ENCODE assay signal across 7 cellular contexts in genomic region chr1:156601122-156601830, GRCh38. TPM values are rescaled to one million over a fixed set of nuclear protein-coding genes. Genes with fewer than 3 reads are reported as not detected.
A peak's percentile ranks its signal among the peaks of the same experiment; 100 is the strongest.
DNase-seq lines count a peak whose midpoint lies in the region; ATAC-seq lines count a peak whose summit lies in the region.

TSS of gene GPATCH4 (minus strand) at chr1:156601479.

- POLR2A ChIA-PET in activated CD8-positive, alpha-beta memory T cell treated with anti-CD3 and anti-CD28 coated beads for 36 hours (lab: Charles Lee) = interaction anchor here (0.6 to 3.0 kb wide), 3 partner anchors 9 to 144 kb away, joined by 4 to 23 read pairs (median 6); partner anchors contain the start of genes ISG20L2, METTL25B and NAXE

- CTCF ChIA-PET in activated CD8-positive, alpha-beta memory T cell treated with anti-CD3 and anti-CD28 coated beads for 36 hours (lab: Charles Lee) = interaction anchor here (0.6 to 4.1 kb wide), 10 partner anchors 9 to 215 kb away, joined by 3 to 17 read pairs (median 4); partner anchors contain the start of gene NAXE

- H3K4me1 Mint-ChIP-seq in effector memory CD8-positive, alpha-beta T cell (ENCODE audit: low read depth in 2 of 2) = peaks cover 20 to 25% of the 10 kb centered on the region in 2 donors
- H3K4me1 Mint-ChIP-seq in memory B cell = peaks cover 13% of the 10 kb centered on the region

- H3K4me3 Mint-ChIP-seq in effector memory CD8-positive, alpha-beta T cell = peak within 1 kb of the TSS; percentile 89 to 92
- peak within 1 kb of the TSS; percentile 99 for H3K4me3 Mint-ChIP-seq in memory B cell

- no peaks in the 10 kb centered on the region for H3K9me3 Mint-ChIP-seq in effector memory CD8-positive, alpha-beta T cell
- H3K9me3 Mint-ChIP-seq in memory B cell = no peaks in the 10 kb centered on the region

- ATAC-seq in GM18502 (IDR thresholded peaks at IDR 0.05; ENCODE audit: poor library complexity, unreplicated experiment) = peak; percentile 71
- ATAC-seq in effector memory CD8-positive, alpha-beta T cell (replicated peaks) = peak; percentile 80
- peak; percentile 72 for ATAC-seq in memory B cell (ENCODE audit: low read depth)

- peaks cover 11% of the 10 kb centered on the region for H3K36me3 Mint-ChIP-seq in effector memory CD8-positive, alpha-beta T cell (ENCODE audit: insufficient read depth)
- peaks cover 14% of the 10 kb centered on the region for H3K36me3 Mint-ChIP-seq in memory B cell

- DNase-seq in HS-5 (ENCODE audit: low read depth) (peak; percentile 78), memory B cell (ENCODE audit: low spot score in 2 of 2) (peak; percentile 66 to 69)
- DNase-seq in NK-92 treated with Interleukin-12 subunit alpha and Interleukin-12 subunit beta, amount 100 ng/mL, for 24 hours (lab: John Stamatoyannopoulos, UW) = peak; percentile 67
- peak; percentile 50 to 61 (median 61) for DNase-seq in effector memory CD8-positive, alpha-beta T cell
- DNase-seq in stimulated activated CD8-positive, alpha-beta memory T cell treated with anti-CD3 and anti-CD28 coated beads, Interleukin-12 subunit alpha, Interleukin-12 subunit beta, amount 100 ng/mL, for 1 hour (ENCODE audit: low read depth) = peak; percentile 58

- peak within 1 kb of the TSS; percentile 93 to 95 for H3K27ac Mint-ChIP-seq in effector memory CD8-positive, alpha-beta T cell
- H3K27ac Mint-ChIP-seq in memory B cell = peak within 1 kb of the TSS; percentile 92

- H3K27me3 Mint-ChIP-seq in effector memory CD8-positive, alpha-beta T cell = no peaks in the 10 kb centered on the region
- no peaks in the 10 kb centered on the region for H3K27me3 Mint-ChIP-seq in memory B cell

RNA-seq across cellular contexts. Expression of gene GPATCH4, which starts in this region (rescaled TPM):
- total RNA-seq in activated CD8-positive, alpha-beta memory T cell treated with anti-CD3 and anti-CD28 coated beads for 36 hours = 100 to 1,000 TPM; 109 to 113 TPM

Comparison
In these comparisons a context has a peak if more than half of its experiments do, and no peak if none do; other contexts are left out.
1. Peak in every context shown above with its lines: DNase-seq and ATAC-seq.